8 cellular contexts compared by ENCODE assay signal in the genomic region with DNA sequence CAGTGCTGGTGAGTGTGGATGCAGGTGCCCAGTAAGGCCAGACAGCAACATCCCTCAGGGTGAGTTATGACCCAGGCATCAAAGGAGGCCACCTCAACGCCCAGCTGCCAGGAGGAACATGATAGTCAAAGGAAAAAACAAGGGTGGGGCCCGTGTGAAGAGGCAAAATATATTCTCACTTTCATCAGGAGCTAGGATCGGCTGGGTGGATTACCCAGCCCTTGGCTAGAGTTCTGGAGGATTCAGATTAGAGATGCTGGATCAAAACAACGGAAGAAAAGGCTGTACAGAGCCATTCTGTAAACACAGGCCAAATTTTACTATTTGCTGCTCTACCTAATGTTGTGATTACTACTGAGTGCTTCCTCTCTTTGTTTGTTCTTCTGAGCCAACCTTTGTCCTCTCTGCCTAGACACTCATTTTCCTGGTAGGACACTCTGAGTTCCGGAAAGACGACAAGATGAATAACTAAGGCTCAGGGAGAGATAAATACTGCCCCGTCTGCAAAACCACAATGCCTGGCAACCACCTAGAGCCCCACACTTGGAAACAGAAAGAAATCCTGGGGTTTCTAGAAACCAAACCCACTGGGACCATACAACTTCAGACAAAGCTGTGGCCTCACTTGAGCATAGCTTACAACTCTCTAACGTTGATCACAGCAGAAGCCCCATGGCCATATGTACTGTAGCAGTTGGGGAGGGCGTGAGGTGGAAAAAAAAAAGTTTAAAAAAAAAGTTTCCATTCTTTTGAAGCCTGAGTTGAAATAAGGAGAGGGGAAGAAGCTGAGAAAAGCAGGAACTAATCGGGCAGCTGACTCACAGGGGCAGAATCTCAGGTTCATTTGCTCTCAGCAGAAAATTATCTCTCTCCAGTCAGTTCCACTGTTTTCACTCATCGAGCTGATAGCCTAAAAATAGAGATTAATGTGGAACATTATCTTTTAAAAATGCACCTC. TPM values are rescaled to one million over a fixed set of nuclear protein-coding genes. Genes with fewer than 3 reads are reported as not detected.
DNase-seq lines count a peak whose midpoint lies in the region; ATAC-seq, FAIRE-seq and TF ChIP-seq lines count a peak whose summit lies in the region.

No MANE protein-coding gene starts in this region.

- H3K36me3 ChIP-seq in right lobe of liver (no peaks in the 10 kb centered on the region), prostate gland (no peaks in the 10 kb centered on the region)

- H3K27ac ChIP-seq in right lobe of liver (peak overlapping the region in 1 of 3 donors; percentile 24), prostate gland (no peak overlapping the region)

- intact Hi-C loops in right lobe of liver (cut with DNase I): no loop called here
- intact Hi-C loops in prostate gland (cut with DNase I): no loop called here

- H3K27me3 ChIP-seq in right lobe of liver (no peaks in the 10 kb centered on the region), prostate gland (replicated peaks; ENCODE audit: insufficient read depth) (no peaks in the 10 kb centered on the region)

- no peak overlapping the region for H3K4me3 ChIP-seq in right lobe of liver
- H3K4me3 ChIP-seq in prostate gland: no peak overlapping the region

- peak overlapping the region; percentile 22 for H3K4me3 Mint-ChIP-seq in activated naive CD8-positive, alpha-beta T cell treated with anti-CD3 and anti-CD28 coated beads for 36 hours

- no peak for TF ChIP-seq POLR2A in right lobe of liver (IDR thresholded peaks at IDR 0.05)
- TF ChIP-seq POLR2A in prostate gland (IDR thresholded peaks at IDR 0.05): no peak

- H3K27ac Mint-ChIP-seq in activated naive CD8-positive, alpha-beta T cell treated with anti-CD3 and anti-CD28 coated beads for 36 hours: peak overlapping the region; percentile 77

- FAIRE-seq in GM19239 (lab: Jason Lieb, UNC): peak; percentile 90

- peaks cover 0 to 13% (median 0%) of the 10 kb centered on the region in 4 donors for H3K4me1 ChIP-seq in right lobe of liver
- H3K4me1 ChIP-seq in prostate gland (replicated peaks): no peaks in the 10 kb centered on the region

- H3K4me1 Mint-ChIP-seq in activated naive CD8-positive, alpha-beta T cell treated with anti-CD3 and anti-CD28 coated beads for 36 hours: peaks cover 41% of the 10 kb centered on the region

- CTCF ChIA-PET in HEK293T (lab: Yijun Ruan, JAX): interaction anchor here (0.8 to 1.8 kb wide), 4 partner anchors 10 to 862 kb away, joined by 5 to 8 read pairs (median 6); no protein-coding TSS in a partner anchor

- H3K9me3 Mint-ChIP-seq in activated naive CD8-positive, alpha-beta T cell treated with anti-CD3 and anti-CD28 coated beads for 36 hours: no peaks in the 10 kb centered on the region

- POLR2A ChIA-PET in HEK293T (lab: Yijun Ruan, JAX): interaction anchor here (0.6 to 6.5 kb wide), 7 partner anchors 9 to 94 kb away, joined by 3 to 77 read pairs (median 4); a partner anchor contains a TSS

- H3K9me3 ChIP-seq in right lobe of liver: no peaks in the 10 kb centered on the region
- no peaks in the 10 kb centered on the region for H3K9me3 ChIP-seq in prostate gland

- 20% methylated on average over 10 of the region's 11 CpGs for WGBS in right lobe of liver (ENCODE audit: insufficient coverage, low coverage, low lambda C conversion rate, missing lambda C conversion rate)
- 32% methylated on average over 11 of the region's 11 CpGs for WGBS in prostate gland

- TF ChIP-seq CTCF in right lobe of liver (IDR thresholded peaks at IDR 0.05): no peak
- no peak for TF ChIP-seq CTCF in prostate gland (IDR thresholded peaks at IDR 0.05)

- ATAC-seq in right lobe of liver: peak; percentile 88 to 92 (median 90)

- H3K36me3 Mint-ChIP-seq in activated naive CD8-positive, alpha-beta T cell treated with anti-CD3 and anti-CD28 coated beads for 36 hours: no peaks in the 10 kb centered on the region

- H3K27me3 Mint-ChIP-seq in activated naive CD8-positive, alpha-beta T cell treated with anti-CD3 and anti-CD28 coated beads for 36 hours: no peaks in the 10 kb centered on the region

- DNase-seq in AG20443 (ENCODE audit: low spot score) (peak; percentile 14), GM19239 (ENCODE audit: insufficient read length, low spot score) (no peak), NCI-H1417 treated with DMSO at 0.1 percent for 48 hours (lab: John Stamatoyannopoulos, UW) (peak; percentile 84), right lobe of liver (no peak), C1 segment of cervical spinal cord (lab: John Stamatoyannopoulos, UW) (no peak), HEK293T (ENCODE audit: extremely low spot score) (no peak), prostate gland (ENCODE audit: low spot score) (no peak)
- peak; percentile 43 for DNase-seq in activated naive CD8-positive, alpha-beta T cell treated with anti-CD3 and anti-CD28 coated beads for 36 hours

TF ChIP-seq in HEK293T, 16 proteins besides CTCF, POLR2A, EP300 and RAD21:
- no peak for TF ChIP-seq SUZ12 (IDR thresholded peaks at IDR 0.05)
- TF ChIP-seq ARNT (IDR thresholded peaks at IDR 0.05): no peak
- TF ChIP-seq SP1 (IDR thresholded peaks at IDR 0.05): no peak

RNA-seq across cellular contexts. Expression of a gene that starts 17.8 kb away (rescaled TPM):
- total RNA-seq in activated naive CD8-positive, alpha-beta T cell treated with anti-CD3 and anti-CD28 coated beads for 36 hours: 10 to 100 TPM; 82.0 to 83.4 TPM
- total RNA-seq in right lobe of liver: under 1 TPM in 5 of 6 experiments, not detected in 1; 0.18 to 0.55 (median 0.37) TPM
- 1 to 10 TPM; 2.1 to 4.1 TPM for total RNA-seq in prostate gland

Comparison
In these comparisons a context has a peak if more than half of its experiments do, and no peak if none do; other contexts are left out.
1. DNase-seq: peak in AG20443 (single experiment), NCI-H1417 treated with DMSO at 0.1 percent for 48 hours (single experiment) and activated naive CD8-positive, alpha-beta T cell treated with anti-CD3 and anti-CD28 coated beads for 36 hours (single experiment); none in GM19239 (single experiment), right lobe of liver (0 of 3), C1 segment of cervical spinal cord (0 of 14), HEK293T (single experiment) and prostate gland (single experiment).
2. RNA of a gene that starts 17.8 kb away (total RNA-seq): 82.0 to 83.4 TPM in activated naive CD8-positive, alpha-beta T cell treated with anti-CD3 and anti-CD28 coated beads for 36 hours; 2.1 to 4.1 TPM in prostate gland and 0.18 to 0.55 TPM in right lobe of liver; every median in the first group is over 10 times any median in the second.